16 cellular contexts compared by ENCODE assay signal in the genomic region with DNA sequence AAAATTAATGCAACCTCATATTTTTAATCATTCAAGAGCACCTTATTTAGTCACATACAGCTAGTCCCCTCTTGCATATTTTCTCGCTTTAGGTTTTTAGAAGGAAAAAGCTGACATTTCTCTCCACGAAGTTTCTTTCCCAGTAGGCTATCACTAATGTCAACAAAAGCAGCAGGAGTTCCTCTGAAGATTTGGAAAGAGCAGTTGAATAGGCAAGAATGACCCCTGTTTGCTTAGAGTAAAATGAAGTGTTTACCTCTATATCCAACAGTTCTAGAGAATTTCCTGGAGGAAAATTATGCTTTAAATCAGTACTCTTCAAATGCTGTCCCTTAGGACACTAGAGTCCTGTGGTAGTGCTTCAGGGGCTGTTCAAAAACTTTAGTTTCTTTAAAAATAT.
A peak's percentile ranks its signal among the peaks of the same experiment; 100 is the strongest.
DNase-seq lines count a peak whose midpoint lies in the region; ATAC-seq and TF ChIP-seq lines count a peak whose summit lies in the region.
"Had no signal": no experiment of that assay in that cellular context is flagged by ENCODE, and none has a peak within 500 bp of the region (broad histone marks: within the 10 kb centered on the region; RNA-seq: fewer than 3 reads in every experiment).

No MANE protein-coding gene starts in this region.

- H3K36me3 ChIP-seq in HEK293 (ENCODE audit: control insufficient read depth in 2 of 2, insufficient read depth in 1 of 2, low read length in 2 of 2) = no peaks in the 10 kb centered on the region
- H3K36me3 ChIP-seq in iPS-20b (ENCODE audit: insufficient read depth, low read depth, low read length) = no peaks in the 10 kb centered on the region
- H3K36me3 ChIP-seq: HAP-1 had no signal

- POLR2A ChIA-PET in HEK293 (lab: Yijun Ruan, JAX) = no interaction called here

- H3K4me3 ChIP-seq in HEK293 (ENCODE audit: low read depth, low read length) (no peak overlapping the region), iPS-20b (ENCODE audit: low read length) (0 out of 2 replicates have a peak overlapping the region, but pooled peaks have one; percentile 2)
- H3K4me3 ChIP-seq: HAP-1, PC-9 had no signal

- CTCF ChIA-PET in HEK293 (lab: Yijun Ruan, JAX) = no interaction called here
- CTCF ChIA-PET in activated naive CD4-positive, alpha-beta T cell treated with anti-CD3 and anti-CD28 coated beads for 36 hours (lab: Charles Lee) = no interaction called here

- no peaks in the 10 kb centered on the region for H3K36me3 Mint-ChIP-seq in activated naive CD4-positive, alpha-beta T cell treated with anti-CD3 and anti-CD28 coated beads for 36 hours (ENCODE audit: low read depth)
- H3K36me3 Mint-ChIP-seq in T-helper 2 cell treated with Interferon-gamma antibody and Interleukin-4, amounts not matched to agents 5 μg/mL and 100 μg/mL, for 36 hours (ENCODE audit: low read depth) = no peaks in the 10 kb centered on the region

- no peak overlapping the region for H3K9ac ChIP-seq in iPS-20b (ENCODE audit: low read depth, low read length)

- H3K27me3 ChIP-seq in iPS-20b (ENCODE audit: insufficient read depth, low read length) = no peaks in the 10 kb centered on the region

- no peak overlapping the region for H3K4me3 Mint-ChIP-seq in activated naive CD4-positive, alpha-beta T cell treated with anti-CD3 and anti-CD28 coated beads for 36 hours
- no peak overlapping the region for H3K4me3 Mint-ChIP-seq in T-helper 2 cell treated with Interferon-gamma antibody and Interleukin-4, amounts not matched to agents 5 μg/mL and 100 μg/mL, for 36 hours

- H3K9me3 ChIP-seq in HEK293 (ENCODE audit: control insufficient read depth, insufficient read depth, low read depth, low read length) (no peaks in the 10 kb centered on the region), iPS-20b (ENCODE audit: insufficient read depth, low read depth, low read length) (no peaks in the 10 kb centered on the region)
- H3K9me3 ChIP-seq: HAP-1 had no signal

- ATAC-seq in GM21737 (IDR thresholded peaks at IDR 0.05; ENCODE audit: unreplicated experiment) = no peak

- peaks cover 6% of the 10 kb centered on the region; the same call in 1 of the 2 replicates for H3K4me1 ChIP-seq in HEK293 (ENCODE audit: control insufficient read depth, insufficient read depth, low read length)
- H3K4me1 ChIP-seq in iPS-20b (ENCODE audit: insufficient read depth, low read length) = peaks cover 4% of the 10 kb centered on the region; the same call in 1 of the 2 replicates

- DNase-seq in DMS79 treated with DMSO at 0.1 percent for 48 hours (lab: John Stamatoyannopoulos, UW) (peak; percentile 35), NCI-H2227 (lab: John Stamatoyannopoulos, UW; ENCODE audit: unreplicated experiment) (peak; percentile 32), activated gamma-delta T cell treated with Interleukin-2 at 50 U/mL for 16 hours (no peak)
- no peak for DNase-seq in activated naive CD4-positive, alpha-beta T cell treated with anti-CD3 and anti-CD28 coated beads for 36 hours
- DNase-seq in T-helper 2 cell treated with Interferon-gamma antibody and Interleukin-4, amounts not matched to agents 5 μg/mL and 100 μg/mL, for 36 hours (ENCODE audit: low spot score) = no peak
- DNase-seq: COR-L47, KBM-7, NCI-H1694 treated with DMSO at 0.1 percent for 48 hours, NCI-H2171 treated with DMSO at 0.1 percent for 48 hours, NCI-H774, PC-9, T-helper 9 cell had no signal

- H3K27ac Mint-ChIP-seq in activated naive CD4-positive, alpha-beta T cell treated with anti-CD3 and anti-CD28 coated beads for 36 hours = no peak overlapping the region
- H3K27ac Mint-ChIP-seq in T-helper 2 cell treated with Interferon-gamma antibody and Interleukin-4, amounts not matched to agents 5 μg/mL and 100 μg/mL, for 36 hours = no peak overlapping the region

- H3K27ac ChIP-seq in HEK293 (ENCODE audit: extremely low read depth, low read depth, low read length) (no peak overlapping the region), iPS-20b (ENCODE audit: low read length) (no peak overlapping the region)
- H3K27ac ChIP-seq: PC-9 had no signal

- intact Hi-C loops in activated naive CD4-positive, alpha-beta T cell treated with anti-CD3 and anti-CD28 coated beads for 36 hours (cut with micrococcal nuclease) = no loop called here

- H3K4me1 Mint-ChIP-seq in activated naive CD4-positive, alpha-beta T cell treated with anti-CD3 and anti-CD28 coated beads for 36 hours (ENCODE audit: low read depth) = no peaks in the 10 kb centered on the region
- H3K4me1 Mint-ChIP-seq in T-helper 2 cell treated with Interferon-gamma antibody and Interleukin-4, amounts not matched to agents 5 μg/mL and 100 μg/mL, for 36 hours (ENCODE audit: low read depth) = no peaks in the 10 kb centered on the region

- H3K9me3 Mint-ChIP-seq in activated naive CD4-positive, alpha-beta T cell treated with anti-CD3 and anti-CD28 coated beads for 36 hours = peaks cover 1% of the 10 kb centered on the region
- H3K9me3 Mint-ChIP-seq in T-helper 2 cell treated with Interferon-gamma antibody and Interleukin-4, amounts not matched to agents 5 μg/mL and 100 μg/mL, for 36 hours = peaks cover 3% of the 10 kb centered on the region

- no peak for TF ChIP-seq CTCF in HEK293 (tag by site-specific recombination; IDR thresholded peaks at IDR 0.05)

- no peaks in the 10 kb centered on the region for H3K27me3 Mint-ChIP-seq in activated naive CD4-positive, alpha-beta T cell treated with anti-CD3 and anti-CD28 coated beads for 36 hours (ENCODE audit: low read depth)
- no peaks in the 10 kb centered on the region for H3K27me3 Mint-ChIP-seq in T-helper 2 cell treated with Interferon-gamma antibody and Interleukin-4, amounts not matched to agents 5 μg/mL and 100 μg/mL, for 36 hours (ENCODE audit: low read depth)

TF ChIP-seq in HEK293, 187 proteins besides CTCF, POLR2A, EP300 and RAD21 (continues in another document):
- TF ChIP-seq ZNF626 (tag by site-specific recombination; IDR thresholded peaks at IDR 0.05) = no peak
- TF ChIP-seq, protein P1, sequence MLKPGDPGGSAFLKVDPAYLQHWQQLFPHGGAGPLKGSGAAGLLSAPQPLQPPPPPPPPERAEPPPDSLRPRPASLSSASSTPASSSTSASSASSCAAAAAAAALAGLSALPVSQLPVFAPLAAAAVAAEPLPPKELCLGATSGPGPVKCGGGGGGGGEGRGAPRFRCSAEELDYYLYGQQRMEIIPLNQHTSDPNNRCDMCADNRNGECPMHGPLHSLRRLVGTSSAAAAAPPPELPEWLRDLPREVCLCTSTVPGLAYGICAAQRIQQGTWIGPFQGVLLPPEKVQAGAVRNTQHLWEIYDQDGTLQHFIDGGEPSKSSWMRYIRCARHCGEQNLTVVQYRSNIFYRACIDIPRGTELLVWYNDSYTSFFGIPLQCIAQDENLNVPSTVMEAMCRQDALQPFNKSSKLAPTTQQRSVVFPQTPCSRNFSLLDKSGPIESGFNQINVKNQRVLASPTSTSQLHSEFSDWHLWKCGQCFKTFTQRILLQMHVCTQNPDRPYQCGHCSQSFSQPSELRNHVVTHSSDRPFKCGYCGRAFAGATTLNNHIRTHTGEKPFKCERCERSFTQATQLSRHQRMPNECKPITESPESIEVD (tag by site-specific recombination; IDR thresholded peaks at IDR 0.05) = 0 out of 2 replicates have a peak, but pooled peaks have one; percentile 12
- no peak for TF ChIP-seq ZNF350 (tag by site-specific recombination; IDR thresholded peaks at IDR 0.05)
- TF ChIP-seq ZBTB48 (tag by site-specific recombination; IDR thresholded peaks at IDR 0.05) = no peak
- TF ChIP-seq, protein P2, sequence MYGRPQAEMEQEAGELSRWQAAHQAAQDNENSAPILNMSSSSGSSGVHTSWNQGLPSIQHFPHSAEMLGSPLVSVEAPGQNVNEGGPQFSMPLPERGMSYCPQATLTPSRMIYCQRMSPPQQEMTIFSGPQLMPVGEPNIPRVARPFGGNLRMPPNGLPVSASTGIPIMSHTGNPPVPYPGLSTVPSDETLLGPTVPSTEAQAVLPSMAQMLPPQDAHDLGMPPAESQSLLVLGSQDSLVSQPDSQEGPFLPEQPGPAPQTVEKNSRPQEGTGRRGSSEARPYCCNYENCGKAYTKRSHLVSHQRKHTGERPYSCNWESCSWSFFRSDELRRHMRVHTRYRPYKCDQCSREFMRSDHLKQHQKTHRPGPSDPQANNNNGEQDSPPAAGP (tag by site-specific recombination; IDR thresholded peaks at IDR 0.05) = no peak
- no peak for TF ChIP-seq HOXA7 (CRISPR knock-in tag; IDR thresholded peaks at IDR 0.05; ENCODE audit: borderline replicate concordance)
- no peak for TF ChIP-seq ZNF571 (tag by site-specific recombination; IDR thresholded peaks at IDR 0.05)
- TF ChIP-seq, protein P3, sequence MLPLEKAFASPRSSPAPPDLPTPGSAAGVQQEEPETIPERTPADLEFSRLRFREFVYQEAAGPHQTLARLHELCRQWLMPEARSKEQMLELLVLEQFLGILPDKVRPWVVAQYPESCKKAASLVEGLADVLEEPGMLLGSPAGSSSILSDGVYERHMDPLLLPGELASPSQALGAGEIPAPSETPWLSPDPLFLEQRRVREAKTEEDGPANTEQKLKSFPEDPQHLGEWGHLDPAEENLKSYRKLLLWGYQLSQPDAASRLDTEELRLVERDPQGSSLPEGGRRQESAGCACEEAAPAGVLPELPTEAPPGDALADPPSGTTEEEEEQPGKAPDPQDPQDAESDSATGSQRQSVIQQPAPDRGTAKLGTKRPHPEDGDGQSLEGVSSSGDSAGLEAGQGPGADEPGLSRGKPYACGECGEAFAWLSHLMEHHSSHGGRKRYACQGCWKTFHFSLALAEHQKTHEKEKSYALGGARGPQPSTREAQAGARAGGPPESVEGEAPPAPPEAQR (tag by site-specific recombination; IDR thresholded peaks at IDR 0.05) = no peak
- TF ChIP-seq ZNF223 (tag by site-specific recombination; IDR thresholded peaks at IDR 0.05) = no peak

Comparison
In these comparisons a context has a peak if more than half of its experiments do, and no peak if none do; other contexts are left out.
1. DNase-seq: peak in DMS79 treated with DMSO at 0.1 percent for 48 hours (single experiment) and NCI-H2227 (single experiment); none in activated naive CD4-positive, alpha-beta T cell treated with anti-CD3 and anti-CD28 coated beads for 36 hours (single experiment), T-helper 2 cell treated with Interferon-gamma antibody and Interleukin-4, amounts not matched to agents 5 μg/mL and 100 μg/mL, for 36 hours (single experiment) and activated gamma-delta T cell treated with Interleukin-2 at 50 U/mL for 16 hours (single experiment).